Comparison of ENCODE assay signal across 1 cellular context in the genomic region with DNA sequence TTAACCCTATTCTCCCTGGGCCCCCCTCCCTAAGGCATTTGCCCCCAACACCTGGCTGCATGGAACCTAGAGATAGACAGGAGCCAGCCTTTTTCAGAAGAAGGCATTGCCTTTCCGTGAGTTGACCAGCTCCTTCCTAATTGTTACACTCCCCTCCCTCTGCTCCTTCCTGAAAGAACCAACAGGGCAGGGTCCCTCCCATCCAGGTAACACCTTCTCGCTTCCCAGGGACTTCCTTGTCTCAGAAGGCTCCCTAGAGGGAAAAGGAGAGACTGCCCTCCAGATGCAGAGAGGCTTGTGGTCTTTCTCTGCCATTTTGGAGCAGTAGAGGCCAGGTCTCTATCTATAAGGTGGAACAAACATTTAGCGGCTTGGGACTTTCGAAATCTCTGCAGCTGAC.
TF ChIP-seq lines count a peak whose summit lies in the region.

No MANE protein-coding gene starts in this region.

TF ChIP-seq in GM23338, 12 proteins besides CTCF, POLR2A, EP300 and RAD21 (continued from another document):
- TF ChIP-seq, protein P1, sequence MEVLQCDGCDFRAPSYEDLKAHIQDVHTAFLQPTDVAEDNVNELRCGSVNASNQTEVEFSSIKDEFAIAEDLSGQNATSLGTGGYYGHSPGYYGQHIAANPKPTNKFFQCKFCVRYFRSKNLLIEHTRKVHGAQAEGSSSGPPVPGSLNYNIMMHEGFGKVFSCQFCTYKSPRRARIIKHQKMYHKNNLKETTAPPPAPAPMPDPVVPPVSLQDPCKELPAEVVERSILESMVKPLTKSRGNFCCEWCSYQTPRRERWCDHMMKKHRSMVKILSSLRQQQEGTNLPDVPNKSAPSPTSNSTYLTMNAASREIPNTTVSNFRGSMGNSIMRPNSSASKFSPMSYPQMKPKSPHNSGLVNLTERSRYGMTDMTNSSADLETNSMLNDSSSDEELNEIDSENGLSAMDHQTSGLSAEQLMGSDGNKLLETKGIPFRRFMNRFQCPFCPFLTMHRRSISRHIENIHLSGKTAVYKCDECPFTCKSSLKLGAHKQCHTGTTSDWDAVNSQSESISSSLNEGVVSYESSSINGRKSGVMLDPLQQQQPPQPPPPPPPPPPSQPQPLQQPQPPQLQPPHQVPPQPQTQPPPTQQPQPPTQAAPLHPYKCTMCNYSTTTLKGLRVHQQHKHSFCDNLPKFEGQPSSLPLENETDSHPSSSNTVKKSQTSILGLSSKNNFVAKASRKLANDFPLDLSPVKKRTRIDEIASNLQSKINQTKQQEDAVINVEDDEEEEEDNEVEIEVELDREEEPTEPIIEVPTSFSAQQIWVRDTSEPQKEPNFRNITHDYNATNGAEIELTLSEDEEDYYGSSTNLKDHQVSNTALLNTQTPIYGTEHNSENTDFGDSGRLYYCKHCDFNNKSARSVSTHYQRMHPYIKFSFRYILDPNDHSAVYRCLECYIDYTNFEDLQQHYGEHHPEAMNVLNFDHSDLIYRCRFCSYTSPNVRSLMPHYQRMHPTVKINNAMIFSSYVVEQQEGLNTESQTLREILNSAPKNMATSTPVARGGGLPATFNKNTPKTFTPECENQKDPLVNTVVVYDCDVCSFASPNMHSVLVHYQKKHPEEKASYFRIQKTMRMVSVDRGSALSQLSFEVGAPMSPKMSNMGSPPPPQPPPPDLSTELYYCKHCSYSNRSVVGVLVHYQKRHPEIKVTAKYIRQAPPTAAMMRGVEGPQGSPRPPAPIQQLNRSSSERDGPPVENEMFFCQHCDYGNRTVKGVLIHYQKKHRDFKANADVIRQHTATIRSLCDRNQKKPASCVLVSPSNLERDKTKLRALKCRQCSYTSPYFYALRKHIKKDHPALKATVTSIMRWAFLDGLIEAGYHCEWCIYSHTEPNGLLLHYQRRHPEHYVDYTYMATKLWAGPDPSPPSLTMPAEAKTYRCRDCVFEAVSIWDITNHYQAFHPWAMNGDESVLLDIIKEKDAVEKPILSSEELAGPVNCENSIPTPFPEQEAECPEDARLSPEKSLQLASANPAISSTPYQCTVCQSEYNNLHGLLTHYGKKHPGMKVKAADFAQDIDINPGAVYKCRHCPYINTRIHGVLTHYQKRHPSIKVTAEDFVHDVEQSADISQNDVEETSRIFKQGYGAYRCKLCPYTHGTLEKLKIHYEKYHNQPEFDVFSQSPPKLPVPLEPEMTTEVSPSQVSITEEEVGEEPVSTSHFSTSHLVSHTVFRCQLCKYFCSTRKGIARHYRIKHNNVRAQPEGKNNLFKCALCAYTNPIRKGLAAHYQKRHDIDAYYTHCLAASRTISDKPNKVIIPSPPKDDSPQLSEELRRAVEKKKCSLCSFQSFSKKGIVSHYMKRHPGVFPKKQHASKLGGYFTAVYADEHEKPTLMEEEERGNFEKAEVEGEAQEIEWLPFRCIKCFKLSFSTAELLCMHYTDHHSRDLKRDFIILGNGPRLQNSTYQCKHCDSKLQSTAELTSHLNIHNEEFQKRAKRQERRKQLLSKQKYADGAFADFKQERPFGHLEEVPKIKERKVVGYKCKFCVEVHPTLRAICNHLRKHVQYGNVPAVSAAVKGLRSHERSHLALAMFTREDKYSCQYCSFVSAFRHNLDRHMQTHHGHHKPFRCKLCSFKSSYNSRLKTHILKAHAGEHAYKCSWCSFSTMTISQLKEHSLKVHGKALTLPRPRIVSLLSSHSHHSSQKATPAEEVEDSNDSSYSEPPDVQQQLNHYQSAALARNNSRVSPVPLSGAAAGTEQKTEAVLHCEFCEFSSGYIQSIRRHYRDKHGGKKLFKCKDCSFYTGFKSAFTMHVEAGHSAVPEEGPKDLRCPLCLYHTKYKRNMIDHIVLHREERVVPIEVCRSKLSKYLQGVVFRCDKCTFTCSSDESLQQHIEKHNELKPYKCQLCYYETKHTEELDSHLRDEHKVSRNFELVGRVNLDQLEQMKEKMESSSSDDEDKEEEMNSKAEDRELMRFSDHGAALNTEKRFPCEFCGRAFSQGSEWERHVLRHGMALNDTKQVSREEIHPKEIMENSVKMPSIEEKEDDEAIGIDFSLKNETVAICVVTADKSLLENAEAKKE (CRISPR knock-in tag; IDR thresholded peaks at IDR 0.05), result no peak
- TF ChIP-seq NANOG (IDR thresholded peaks at IDR 0.05; ENCODE audit: borderline replicate concordance) (no peak), POLR2AphosphoS5 (IDR thresholded peaks at IDR 0.05; ENCODE audit: low read depth) (no peak), EZH2phosphoT487 (IDR thresholded peaks at IDR 0.05; ENCODE audit: unreplicated experiment) (no peak), ZNF114 (CRISPR knock-in tag; IDR thresholded peaks at IDR 0.05) (no peak), ZNF331 (CRISPR knock-in tag; IDR thresholded peaks at IDR 0.05; ENCODE audit: low read depth) (no peak)
TF ChIP-seq in GM23338: peak in this region for 0.
